Comparison of ENCODE assay signal across 8 cellular contexts in the genomic region with DNA sequence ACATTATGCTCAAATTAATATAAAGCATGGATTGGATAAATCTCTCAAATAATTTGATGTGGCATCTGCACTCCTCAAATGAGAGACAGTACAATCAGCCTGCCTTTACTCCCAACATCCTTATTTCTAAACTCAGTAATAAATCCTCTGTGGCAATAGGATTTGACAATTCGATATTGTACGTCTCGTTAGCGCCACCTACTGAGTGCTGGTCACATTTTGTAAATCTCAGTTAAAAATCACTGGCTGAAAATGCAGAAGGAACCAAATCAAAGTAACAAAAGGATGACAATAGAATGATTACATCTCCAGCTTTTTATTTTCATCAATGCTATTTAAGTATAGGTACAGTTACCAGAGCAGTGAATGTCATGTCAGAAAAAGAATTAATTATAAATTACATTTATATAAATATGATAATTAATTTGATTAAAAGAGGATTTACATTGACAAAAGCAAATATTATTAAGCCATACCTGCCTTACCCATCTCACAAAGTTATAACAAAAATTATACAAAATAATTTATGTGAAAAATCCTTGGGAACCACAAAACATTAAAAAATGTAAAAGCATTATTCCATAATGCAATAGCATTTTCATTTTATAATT. TPM values are rescaled to one million over a fixed set of nuclear protein-coding genes. Genes with fewer than 3 reads are reported as not detected.
DNase-seq lines count a peak whose midpoint lies in the region; ATAC-seq and TF ChIP-seq lines count a peak whose summit lies in the region.

No MANE protein-coding gene starts in this region.

- no peak overlapping the region for H3K4me3 Mint-ChIP-seq in chondrocyte (ENCODE audit: unreplicated experiment)

- DNase-seq in NCI-H2227 (lab: John Stamatoyannopoulos, UW; ENCODE audit: unreplicated experiment), result peak; percentile 40
- DNase-seq in activated CD4-positive, CD25-positive, alpha-beta regulatory T cell treated with anti-CD3 and anti-CD28 coated beads, Interleukin-2, amount 50 U/mL, for 72 hours, result peak; percentile 65
- DNase-seq in chondrocyte (ENCODE audit: low spot score), result no peak
- peak in 1 of 2 donors; percentile 50 for DNase-seq in left lung
- peak; percentile 21 to 63 (median 62) for DNase-seq in stimulated activated CD4-positive, alpha-beta T cell treated with anti-CD3 and anti-CD28 coated beads, TNF-alpha, amount 100 ng/mL, for 24 hours (ENCODE audit: low read depth in 3 of 3)

- H3K4me1 Mint-ChIP-seq in chondrocyte (ENCODE audit: low read depth), result no peaks in the 10 kb centered on the region

- H3K4me1 ChIP-seq in DOHH2 (ENCODE audit: control insufficient read depth, low read length), result no peaks in the 10 kb centered on the region
- no peaks in the 10 kb centered on the region for H3K4me1 ChIP-seq in left lung

- no peaks in the 10 kb centered on the region for H3K79me2 ChIP-seq in DOHH2 (ENCODE audit: control insufficient read depth, low read length)

- H3K36me3 ChIP-seq in DOHH2 (ENCODE audit: control insufficient read depth, low read length) (no peaks in the 10 kb centered on the region), left lung (no peaks in the 10 kb centered on the region)

- H4K20me1 ChIP-seq in DOHH2 (ENCODE audit: control insufficient read depth, insufficient read depth, low read depth, low read length), result no peaks in the 10 kb centered on the region

- H3K9me2 ChIP-seq in DOHH2 (replicated peaks; ENCODE audit: control insufficient read depth, low read length), result no peaks in the 10 kb centered on the region

- H3K4me2 ChIP-seq in DOHH2 (ENCODE audit: low read length), result no peak overlapping the region

- no peak overlapping the region for H3K27ac Mint-ChIP-seq in chondrocyte (ENCODE audit: unreplicated experiment)

- no peaks in the 10 kb centered on the region for H3F3A ChIP-seq in DOHH2 (ENCODE audit: control insufficient read depth, insufficient read depth)

- H3K9me3 Mint-ChIP-seq in chondrocyte (ENCODE audit: low read depth), result peaks cover 4% of the 10 kb centered on the region

- H3K4me3 ChIP-seq in DOHH2 (ENCODE audit: low read length), result no peak overlapping the region
- no peak overlapping the region for H3K4me3 ChIP-seq in left lung

- intact Hi-C loops in left lung (cut with DNase I), result no loop called here

- no peaks in the 10 kb centered on the region for H3K36me3 Mint-ChIP-seq in chondrocyte (ENCODE audit: low read depth)

- TF ChIP-seq CTCF in DOHH2 (IDR thresholded peaks at IDR 0.05; ENCODE audit: low read depth, low read length, poor library complexity, severe bottlenecking) (peak; percentile 83), chondrocyte (IDR thresholded peaks at IDR 0.05) (peak; percentile 93), left lung (IDR thresholded peaks at IDR 0.05) (peak; percentile 42 to 57)

- H3K27me3 ChIP-seq in DOHH2 (ENCODE audit: control insufficient read depth, low read length), result 0 out of 2 replicates have a peak, but pooled peaks cover 2% of the 10 kb centered on the region
- H3K27me3 ChIP-seq in left lung, result no peaks in the 10 kb centered on the region

- H3K27ac ChIP-seq in DOHH2 (ENCODE audit: low read depth, low read length) (no peak overlapping the region), left lung (no peak overlapping the region)

- H3K9me3 ChIP-seq in DOHH2 (ENCODE audit: control insufficient read depth, insufficient read depth, low read length) (no peaks in the 10 kb centered on the region), left lung (no peaks in the 10 kb centered on the region)

- ATAC-seq in HG02885 (IDR thresholded peaks at IDR 0.05; ENCODE audit: poor library complexity, unreplicated experiment) (peak; percentile 73), left lung (peak; percentile 60), HG03432 (IDR thresholded peaks at IDR 0.05; ENCODE audit: unreplicated experiment) (no peak)

- H3K27me3 Mint-ChIP-seq in chondrocyte (ENCODE audit: low read depth), result peaks cover 2% of the 10 kb centered on the region

RNA-seq across cellular contexts. Expression of a gene that starts 20.2 kb away (rescaled TPM):
- total RNA-seq in chondrocyte (not detected in 3 replicates), left lung (not detected)

RNA-seq across cellular contexts. Expression of a gene that starts 34.4 kb away (rescaled TPM):
- total RNA-seq in chondrocyte (not detected in 3 replicates), left lung (not detected)

RNA-seq across cellular contexts. Expression of a gene that starts 34.5 kb away (rescaled TPM):
- 35.9 to 44.5 TPM (median 39.3 TPM) in 3 replicates for total RNA-seq in chondrocyte
- 10 to 100 TPM; 33.2 to 35.5 TPM for total RNA-seq in left lung
